9 cellular contexts compared by ENCODE assay signal in genomic region chr1:110339040-110339426, GRCh38. TPM values are rescaled to one million over a fixed set of nuclear protein-coding genes. Genes with fewer than 3 reads are reported as not detected.
DNase-seq lines count a peak whose midpoint lies in the region; ATAC-seq and TF ChIP-seq lines count a peak whose summit lies in the region.
"Had no signal": no experiment of that assay in that cellular context is flagged by ENCODE, and none has a peak within 500 bp of the region (broad histone marks: within the 10 kb centered on the region; RNA-seq: fewer than 3 reads in every experiment).

Gene RBM15 (plus strand): TSS chr1:110339377. CDS start chr1:110339406, 29 bp downstream.

- peaks cover 31 to 34% of the 10 kb centered on the region in 2 donors for H3K36me3 Mint-ChIP-seq in CD14-positive monocyte
- H3K36me3 Mint-ChIP-seq in activated CD4-positive, alpha-beta memory T cell treated with anti-CD3 and anti-CD28 coated beads for 36 hours: peaks cover 46% of the 10 kb centered on the region

- peaks cover 0 to 3% (median 0%) of the 10 kb centered on the region in 7 donors for H3K9me3 Mint-ChIP-seq in CD14-positive monocyte
- H3K9me3 Mint-ChIP-seq in activated CD4-positive, alpha-beta memory T cell treated with anti-CD3 and anti-CD28 coated beads for 36 hours: no peaks in the 10 kb centered on the region
- H3K9me3 Mint-ChIP-seq: dendritic cell treated with granulocyte-macrophage colony-stimulating factor and Interleukin-4, amounts not matched to agents 40 ng/mL and 50 ng/mL, for 4 days had no signal

- no peak for TF ChIP-seq POLR2A in lower leg skin (IDR thresholded peaks at IDR 0.05)

- H3K4me3 Mint-ChIP-seq in CD14-positive monocyte: no peak within 1 kb of the TSS
- no peak within 1 kb of the TSS for H3K4me3 Mint-ChIP-seq in activated CD4-positive, alpha-beta memory T cell treated with anti-CD3 and anti-CD28 coated beads for 36 hours
- H3K4me3 Mint-ChIP-seq: dendritic cell treated with granulocyte-macrophage colony-stimulating factor and Interleukin-4, amounts not matched to agents 40 ng/mL and 50 ng/mL, for 4 days had no signal

- H3K27me3 ChIP-seq in ectodermal cell (ENCODE audit: control insufficient read depth, insufficient read depth, low read length, poor library complexity, severe bottlenecking): no peaks in the 10 kb centered on the region

- intact Hi-C loops in CD14-positive monocyte (cut with micrococcal nuclease): loop anchor here in 1 of 2 donors (5.0 kb wide), 1 partner anchor 68 kb away; the partner anchor contains the start of gene LAMTOR5
- intact Hi-C loops in activated CD4-positive, alpha-beta memory T cell treated with anti-CD3 and anti-CD28 coated beads for 36 hours (cut with micrococcal nuclease): loop anchor here (1.0 to 10.0 kb wide), 9 partner anchors 136 to 1110 kb away; partner anchors contain the start of genes ATP5PB, KCNA3, STRIP1 and WDR77
- intact Hi-C loops in lower leg skin (cut with DNase I; ENCODE audit: low total_unique reads): no loop called here

- TF ChIP-seq CTCF in CD14-positive monocyte (IDR thresholded peaks at IDR 0.05): no peak
- TF ChIP-seq CTCF in lower leg skin (IDR thresholded peaks at IDR 0.05): no peak

- H3K27ac ChIP-seq in ectodermal cell (ENCODE audit: insufficient read depth, low read depth, low read length, poor library complexity, severe bottlenecking): peak within 1 kb of the TSS; percentile 94

- ATAC-seq in GM19463 (IDR thresholded peaks at IDR 0.05; ENCODE audit: unreplicated experiment): peak; percentile 62

- H3K36me3 ChIP-seq in ectodermal cell (ENCODE audit: control insufficient read depth, insufficient read depth, low read length): peaks cover 13% of the 10 kb centered on the region

- no peak within 1 kb of the TSS for H3K27ac Mint-ChIP-seq in CD14-positive monocyte
- no peak within 1 kb of the TSS for H3K27ac Mint-ChIP-seq in activated CD4-positive, alpha-beta memory T cell treated with anti-CD3 and anti-CD28 coated beads for 36 hours
- H3K27ac Mint-ChIP-seq: dendritic cell treated with granulocyte-macrophage colony-stimulating factor and Interleukin-4, amounts not matched to agents 40 ng/mL and 50 ng/mL, for 4 days had no signal

- H3K4me1 Mint-ChIP-seq in CD14-positive monocyte: peaks cover 53% of the 10 kb centered on the region
- peaks cover 57% of the 10 kb centered on the region for H3K4me1 Mint-ChIP-seq in activated CD4-positive, alpha-beta memory T cell treated with anti-CD3 and anti-CD28 coated beads for 36 hours (ENCODE audit: low read depth)

- H3K4me3 ChIP-seq in ectodermal cell (ENCODE audit: insufficient read depth, low read depth, low read length) (peak within 1 kb of the TSS; percentile 89), lower leg skin (ENCODE audit: low read depth, poor library complexity, severe bottlenecking) (peak within 1 kb of the TSS; percentile 56)

- POLR2A ChIA-PET in activated CD4-positive, alpha-beta memory T cell treated with anti-CD3 and anti-CD28 coated beads for 36 hours (lab: Charles Lee): interaction anchor here (0.6 to 3.7 kb wide), 23 partner anchors 8 to 913 kb away, joined by 3 to 16 read pairs (median 4); partner anchors contain the start of genes AHCYL1, CD53, KCNC4 and LAMTOR5

- DNase-seq in CD14-positive monocyte (ENCODE audit: low spot score) (peak; percentile 100), HK-2 (ENCODE audit: unreplicated experiment) (peak; percentile 97), NCI-H82 (lab: John Stamatoyannopoulos, UW) (peak; percentile 100), lower leg skin (ENCODE audit: low spot score in 2 of 2) (peak; percentile 100)
- DNase-seq in activated CD4-positive, alpha-beta memory T cell treated with anti-CD3 and anti-CD28 coated beads for 36 hours: peak; percentile 98
- peak; percentile 87 to 98 for DNase-seq in stimulated activated CD4-positive, alpha-beta T cell treated with anti-CD3 and anti-CD28 coated beads, Interleukin-4, amount 100 ng/mL, for 4 hours

- 0 to 1% methylated on average over 19 of the region's 19 CpGs for WGBS in ectodermal cell, 2 experiments
- 0 to 1% methylated on average over 19 of the region's 19 CpGs for WGBS in lower leg skin, 2 donors

- H3K9me3 ChIP-seq in ectodermal cell (ENCODE audit: control insufficient read depth, low read length): no peaks in the 10 kb centered on the region

- CTCF ChIA-PET in activated CD4-positive, alpha-beta memory T cell treated with anti-CD3 and anti-CD28 coated beads for 36 hours (lab: Charles Lee): interaction anchor here (0.8 to 8.5 kb wide), 16 partner anchors 10 to 280 kb away, joined by 3 to 107 read pairs (median 6); partner anchors contain the start of gene KCNC4

- H3K4me1 ChIP-seq in ectodermal cell (ENCODE audit: control insufficient read depth, insufficient read depth, low read length): peaks cover 17% of the 10 kb centered on the region

- H3K27me3 Mint-ChIP-seq in CD14-positive monocyte (ENCODE audit: low read depth in 3 of 3): peaks cover 0 to 1% (median 0%) of the 10 kb centered on the region in 3 donors
- no peaks in the 10 kb centered on the region for H3K27me3 Mint-ChIP-seq in activated CD4-positive, alpha-beta memory T cell treated with anti-CD3 and anti-CD28 coated beads for 36 hours
- H3K27me3 Mint-ChIP-seq: dendritic cell treated with granulocyte-macrophage colony-stimulating factor and Interleukin-4, amounts not matched to agents 40 ng/mL and 50 ng/mL, for 4 days had no signal

RNA-seq across cellular contexts. Expression of gene RBM15, which starts in this region (rescaled TPM):
- 1 to 10 TPM; 6.7 to 7.5 TPM for polyA plus RNA-seq in CD14-positive monocyte
- 10 to 100 TPM; 59.1 to 60.2 TPM for total RNA-seq in activated CD4-positive, alpha-beta memory T cell treated with anti-CD3 and anti-CD28 coated beads for 36 hours
- polyA plus RNA-seq in ectodermal cell (2013, experiment 1 of 4): 29.1 TPM
- polyA plus RNA-seq in ectodermal cell (2013, experiment 2 of 4): 29.7 TPM
- 19.0 TPM for polyA plus RNA-seq in ectodermal cell (2013, experiment 3 of 4)
- 19.4 TPM for polyA plus RNA-seq in ectodermal cell (2013, experiment 4 of 4)
- total RNA-seq in lower leg skin: 10 to 100 TPM; 18.3 to 37.1 (median 21.1) TPM

Comparison
In these comparisons a context has a peak if more than half of its experiments do, and no peak if none do; other contexts are left out.
1. Peak in every context shown above with its lines: DNase-seq, ATAC-seq, H3K4me3 ChIP-seq and H3K27ac ChIP-seq.